In genomic region chr12:112473056-112473455, GRCh38 we compare ENCODE assay signal across 10 cellular contexts. TPM values are rescaled to one million over a fixed set of nuclear protein-coding genes. Genes with fewer than 3 reads are reported as not detected.
DNase-seq lines count a peak whose midpoint lies in the region; ATAC-seq and TF ChIP-seq lines count a peak whose summit lies in the region.
"Had no signal": no experiment of that assay in that cellular context is flagged by ENCODE, and none has a peak within 500 bp of the region (broad histone marks: within the 10 kb centered on the region; RNA-seq: fewer than 3 reads in every experiment).

No MANE protein-coding gene starts in this region.

- H3K9me3 Mint-ChIP-seq in naive thymus-derived CD8-positive, alpha-beta T cell = no peaks in the 10 kb centered on the region
- H3K9me3 Mint-ChIP-seq: CD4-positive, alpha-beta T cell had no signal

- H3K4me1 ChIP-seq in Panc1 (ENCODE audit: control insufficient read depth, insufficient read depth, low read length) = no peaks in the 10 kb centered on the region

- TF ChIP-seq CTCF in 22Rv1 (IDR thresholded peaks at IDR 0.05) = peak; percentile 28; the same call in 1 of the 2 replicates
- TF ChIP-seq CTCF in GM12873 (IDR thresholded peaks at IDR 0.05; ENCODE audit: insufficient read depth, low read depth, low read length, missing control alignments) = peak; percentile 37
- TF ChIP-seq CTCF in Panc1 (IDR thresholded peaks at IDR 0.05) = peak; percentile 61
- peak; percentile 19 for TF ChIP-seq CTCF in fibroblast of mammary gland (conservative IDR thresholded peaks at IDR 0.05; ENCODE audit: control insufficient read depth, insufficient read depth, low read depth, low read length)

- no peaks in the 10 kb centered on the region for H3K9me3 ChIP-seq in Panc1 (ENCODE audit: control insufficient read depth, insufficient read depth, low read depth, low read length)

- in situ Hi-C loops in Panc1 (cut with HindIII; ENCODE audit: low pct_unique_long_range_greater_than_20kb, low sequenced_read_pairs) = no loop called here

- BruUV-seq in Panc1 (replicated peaks; lab: Mats Ljungman, UMichigan) = no TSS peak

- no peaks in the 10 kb centered on the region for H3K27me3 ChIP-seq in Panc1 (ENCODE audit: control insufficient read depth, insufficient read depth, low read length)

- ATAC-seq in Panc1 (peak; percentile 55; the same call in 1 of the 2 replicates), HG03097 (IDR thresholded peaks at IDR 0.05; ENCODE audit: low FRiP score, unreplicated experiment) (no peak), HG03521 (IDR thresholded peaks at IDR 0.05; ENCODE audit: unreplicated experiment) (no peak)
- ATAC-seq in naive thymus-derived CD8-positive, alpha-beta T cell = no peak

- H3K36me3 ChIP-seq in Panc1 (ENCODE audit: control insufficient read depth, insufficient read depth, low read length) = peaks cover 4% of the 10 kb centered on the region

- no peaks in the 10 kb centered on the region for H3K27me3 Mint-ChIP-seq in naive thymus-derived CD8-positive, alpha-beta T cell
- H3K27me3 Mint-ChIP-seq: CD4-positive, alpha-beta T cell had no signal

- peaks cover 22 to 76% (median 25%) of the 10 kb centered on the region in 3 donors for H3K36me3 Mint-ChIP-seq in naive thymus-derived CD8-positive, alpha-beta T cell

- intact Hi-C loops in Panc1 (cut with micrococcal nuclease; ENCODE audit: unreplicated experiment) = no loop called here

- CTCF ChIA-PET in Panc1 (lab: Charles Lee) = interaction anchor here (0.5 to 1.1 kb wide), 7 partner anchors 19 to 529 kb away, joined by 3 to 5 read pairs (median 3); no protein-coding TSS in a partner anchor

- H3K27ac Mint-ChIP-seq in naive thymus-derived CD8-positive, alpha-beta T cell = no peak overlapping the region
- H3K27ac Mint-ChIP-seq: CD4-positive, alpha-beta T cell had no signal

- no peak overlapping the region for H3K4me3 Mint-ChIP-seq in naive thymus-derived CD8-positive, alpha-beta T cell
- H3K4me3 Mint-ChIP-seq: CD4-positive, alpha-beta T cell had no signal

- H3K4me3 ChIP-seq in Panc1 (ENCODE audit: low read depth in 2 of 2, low read length in 2 of 2) (no peak overlapping the region), fibroblast of mammary gland (ENCODE audit: control insufficient read depth, low read depth, low read length) (no peak overlapping the region)

- H3K27ac ChIP-seq in 22Rv1 (no peak overlapping the region), Panc1 (ENCODE audit: low read length) (no peak overlapping the region)

- DNase-seq in Panc1 (ENCODE audit: low read depth, low spot score) = no peak
- no peak for DNase-seq in fibroblast of mammary gland (ENCODE audit: low read depth)
- DNase-seq in naive thymus-derived CD8-positive, alpha-beta T cell = no peak
- no peak for DNase-seq in DMS79 treated with DMSO at 0.1 percent for 48 hours (lab: John Stamatoyannopoulos, UW)
- DNase-seq: CD4-positive, alpha-beta T cell; cerebellar nuclear complex had no signal

- peaks cover 0 to 5% (median under 1%) of the 10 kb centered on the region in 4 donors for H3K4me1 Mint-ChIP-seq in naive thymus-derived CD8-positive, alpha-beta T cell

- POLR2A ChIA-PET in Panc1 (lab: Charles Lee) = interaction anchor here (0.6 kb wide), 2 partner anchors 12 to 647 kb away, joined by 3 to 4 read pairs; no protein-coding TSS in a partner anchor
- POLR2A ChIA-PET in naive thymus-derived CD8-positive, alpha-beta T cell (lab: Charles Lee) = no interaction called here

RNA-seq across cellular contexts. Expression of gene PTPN11, which starts 54.3 kb away (rescaled TPM):
- 139 TPM for total RNA-seq in Panc1 (2021; ENCODE audit: unreplicated experiment)
- 59.8 TPM for polyA plus RNA-seq in Panc1 (2012; ENCODE audit: insufficient read length)
- 10 to 100 TPM; 46.2 to 48.0 TPM for total RNA-seq in naive thymus-derived CD8-positive, alpha-beta T cell
- polyA plus RNA-seq in naive thymus-derived CD8-positive, alpha-beta T cell = 10 to 100 TPM; 70.2 to 75.8 (median 70.7) TPM
